8 cellular contexts compared by ENCODE assay signal in the genomic region with DNA sequence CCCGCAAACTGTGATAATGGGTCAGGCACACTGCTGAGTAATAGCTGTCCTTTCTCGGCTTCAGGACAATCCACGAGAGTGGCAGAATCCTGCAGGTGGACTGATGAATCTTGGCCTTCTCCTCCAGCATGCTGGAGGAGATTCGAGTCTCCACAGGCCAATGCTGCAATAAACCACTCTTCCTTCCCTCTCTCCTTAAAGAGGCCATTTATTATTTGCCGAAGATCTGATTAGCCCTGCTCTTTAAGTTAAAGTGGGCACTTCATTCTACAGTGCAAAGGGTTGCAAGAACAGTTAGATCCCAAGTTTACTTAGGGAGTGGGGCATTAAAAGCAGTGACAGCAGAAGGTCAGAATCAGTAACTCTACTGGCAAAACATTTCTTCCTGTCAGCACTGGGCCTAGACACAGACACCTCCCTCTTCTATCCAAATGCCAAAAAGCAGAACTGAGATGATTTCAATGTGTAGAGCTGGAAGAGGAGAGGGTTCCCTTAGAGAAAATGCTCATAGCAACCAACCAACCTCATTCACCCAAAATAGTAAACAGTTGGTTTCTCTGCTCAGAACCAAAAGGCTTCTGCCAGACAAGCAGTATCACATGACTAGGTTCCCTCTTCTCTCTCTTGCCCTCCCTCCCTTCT.
DNase-seq lines count a peak whose midpoint lies in the region; ATAC-seq, FAIRE-seq and TF ChIP-seq lines count a peak whose summit lies in the region.

No MANE protein-coding gene starts in this region.

- RAD21 ChIA-PET in GM12878 (lab: Charles Lee; ENCODE audit: unreplicated experiment): interaction anchor here (0.5 to 4.4 kb wide), 10 partner anchors 13 to 407 kb away, joined by 3 to 34 read pairs (median 4); a partner anchor contains a TSS

- peak overlapping the region; percentile 77 for H3K4me2 ChIP-seq in GM12878 (ENCODE audit: control insufficient read depth, insufficient read depth)

- no peaks in the 10 kb centered on the region for H4K20me1 ChIP-seq in GM12878 (ENCODE audit: control insufficient read depth, insufficient read depth)

- in situ Hi-C loops in GM12878 (cut with MboI): no loop called here

- no peaks in the 10 kb centered on the region for H3K9me3 ChIP-seq in GM12878 (replicated peaks; ENCODE audit: control insufficient read depth, insufficient read depth, low read length)

- peak; percentile 15; the same call in 1 of the 2 replicates for TF ChIP-seq RAD21 in GM12878 (IDR thresholded peaks at IDR 0.05; ENCODE audit: insufficient read depth, low read depth, low read length)

- WGBS in GM12878 (ENCODE audit: insufficient coverage, insufficient replicate concordance, low lambda C conversion rate, missing lambda C conversion rate): 1% methylated on average over 5 of the region's 5 CpGs

- no peak overlapping the region; the same call in none of the 2 replicates for H3K9ac ChIP-seq in GM12878 (ENCODE audit: control insufficient read depth, insufficient read depth, low read length)

- SMC1A ChIA-PET in GM12878 (lab: Charles Lee; ENCODE audit: uncharacterized antibody, unreplicated experiment): interaction anchor here (0.6 to 4.4 kb wide), 22 partner anchors 8 to 407 kb away, joined by 3 to 54 read pairs (median 4); no protein-coding TSS in a partner anchor

- peak; percentile 94 for FAIRE-seq in GM12878 (lab: Jason Lieb, UNC)

- no peaks in the 10 kb centered on the region for H3K27me3 ChIP-seq in GM12878 (replicated peaks in 1 of 2; ENCODE audit: control insufficient read depth in 2 of 2, insufficient read depth in 2 of 2, low read length in 1 of 2)

- H3K4me1 ChIP-seq in GM12878 (ENCODE audit: control insufficient read depth, insufficient read depth, low read length): peaks cover 27% of the 10 kb centered on the region

- POLR2A ChIA-PET in GM12878 (lab: Charles Lee): interaction anchor here (0.6 to 1.6 kb wide), 8 partner anchors 14 to 165 kb away, joined by 3 to 6 read pairs (median 4); no protein-coding TSS in a partner anchor

- BruUV-seq in GM12878 (replicated peaks; lab: Mats Ljungman, UMichigan): no TSS peak

- no peak for TF ChIP-seq POLR2A in GM12878 (IDR thresholded peaks at IDR 0.05; ENCODE audit: low read depth, low read length)

- ATAC-seq in GM19463 (IDR thresholded peaks at IDR 0.05; ENCODE audit: unreplicated experiment): peak; percentile 89
- ATAC-seq in HG03520 (IDR thresholded peaks at IDR 0.05; ENCODE audit: unreplicated experiment): peak; percentile 85
- ATAC-seq in GM12878: peak; percentile 99

- peak overlapping the region; percentile 56 for H3K27ac ChIP-seq in GM12878 (ENCODE audit: control insufficient read depth, insufficient read depth)

- TF ChIP-seq EP300 in GM12878 (IDR thresholded peaks at IDR 0.05; ENCODE audit: borderline replicate concordance in 1 of 2, control insufficient read depth in 1 of 2, low read depth in 2 of 2, low read length in 2 of 2): peak; percentile 69 to 76; a peak in 2 of 4 replicates

- CTCF ChIA-PET in GM12878 (lab: Yijun Ruan, JAX): interaction anchor here (0.6 to 11.5 kb wide), 10 partner anchors 10 to 692 kb away, joined by 3 to 202 read pairs (median 5); no protein-coding TSS in a partner anchor

- H3K4me3 ChIP-seq in GM12878: peak overlapping the region; percentile 49; the same call in 1 of the 2 replicates

- TF ChIP-seq CTCF in GM12878 (IDR thresholded peaks at IDR 0.05 in 2 of 3, conservative IDR thresholded peaks at IDR 0.05 in 1 of 3; ENCODE audit: control insufficient read depth in 2 of 3, extremely low read depth in 1 of 3, insufficient read depth in 1 of 3, low read depth in 3 of 3, low read length in 3 of 3): no peak

- intact Hi-C loops in GM12878 (cut with micrococcal nuclease; ENCODE audit: unreplicated experiment): no loop called here

- H3K79me2 ChIP-seq in GM12878 (ENCODE audit: control insufficient read depth, insufficient read depth, low read length): peaks cover 21% of the 10 kb centered on the region

- DNase-seq in EH (ENCODE audit: low read depth): peak; percentile 60
- DNase-seq in GM12878 (ENCODE audit: low read depth, low spot score): peak; percentile 95
- DNase-seq in medulla oblongata (ENCODE audit: extremely low spot score): peak; percentile 92
- DNase-seq in COLO829 (ENCODE audit: low spot score): no peak
- no peak for DNase-seq in T-helper 1 cell
- no peak for DNase-seq in activated CD4-positive, CD25-positive, alpha-beta regulatory T cell (lab: John Stamatoyannopoulos, UW)

- H3K36me3 ChIP-seq in GM12878 (ENCODE audit: control insufficient read depth in 2 of 2, insufficient read depth in 2 of 2, low read length in 1 of 2): 0 out of 4 replicates have a peak, but pooled peaks cover 0 to 2% of the 10 kb centered on the region in 2 experiments

- H2AFZ ChIP-seq in GM12878 (ENCODE audit: control insufficient read depth, low read depth, low read length): no peak overlapping the region

TF ChIP-seq in GM12878, 131 proteins besides CTCF, POLR2A, EP300 and RAD21 (continues in another document):
- TF ChIP-seq PAX5 (IDR thresholded peaks at IDR 0.05; ENCODE audit: borderline replicate concordance, low read depth, low read length) (no peak), IKZF2 (IDR thresholded peaks at IDR 0.05) (peak; percentile 92 to 94), RELA (IDR thresholded peaks at IDR 0.05; ENCODE audit: borderline replicate concordance, partially characterized antibody) (no peak), HDGF (IDR thresholded peaks at IDR 0.05) (peak; percentile 24; the same call in 1 of the 2 replicates), GABPA (IDR thresholded peaks at IDR 0.05; ENCODE audit: low read depth) (no peak), DPF2 (IDR thresholded peaks at IDR 0.05) (peak; percentile 59; the same call in 1 of the 2 replicates), POU2F2 (IDR thresholded peaks at IDR 0.05; ENCODE audit: borderline replicate concordance, low read depth, low read length) (peak; percentile 66; the same call in 1 of the 3 replicates), SPI1 (IDR thresholded peaks at IDR 0.05; ENCODE audit: borderline replicate concordance, insufficient read depth, low read depth, low read length) (peak; percentile 100), CREB1 (IDR thresholded peaks at IDR 0.05; ENCODE audit: low read depth) (no peak), IKZF1 (conservative IDR thresholded peaks at IDR 0.05) (peak; percentile 87)
- TF ChIP-seq, protein P1, sequence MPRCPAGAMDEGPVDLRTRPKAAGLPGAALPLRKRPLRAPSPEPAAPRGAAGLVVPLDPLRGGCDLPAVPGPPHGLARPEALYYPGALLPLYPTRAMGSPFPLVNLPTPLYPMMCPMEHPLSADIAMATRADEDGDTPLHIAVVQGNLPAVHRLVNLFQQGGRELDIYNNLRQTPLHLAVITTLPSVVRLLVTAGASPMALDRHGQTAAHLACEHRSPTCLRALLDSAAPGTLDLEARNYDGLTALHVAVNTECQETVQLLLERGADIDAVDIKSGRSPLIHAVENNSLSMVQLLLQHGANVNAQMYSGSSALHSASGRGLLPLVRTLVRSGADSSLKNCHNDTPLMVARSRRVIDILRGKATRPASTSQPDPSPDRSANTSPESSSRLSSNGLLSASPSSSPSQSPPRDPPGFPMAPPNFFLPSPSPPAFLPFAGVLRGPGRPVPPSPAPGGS (IDR thresholded peaks at IDR 0.05; ENCODE audit: borderline replicate concordance, insufficient read depth, low read depth, low read length, poor library complexity, severe bottlenecking): no peak
- TF ChIP-seq, protein P2, sequence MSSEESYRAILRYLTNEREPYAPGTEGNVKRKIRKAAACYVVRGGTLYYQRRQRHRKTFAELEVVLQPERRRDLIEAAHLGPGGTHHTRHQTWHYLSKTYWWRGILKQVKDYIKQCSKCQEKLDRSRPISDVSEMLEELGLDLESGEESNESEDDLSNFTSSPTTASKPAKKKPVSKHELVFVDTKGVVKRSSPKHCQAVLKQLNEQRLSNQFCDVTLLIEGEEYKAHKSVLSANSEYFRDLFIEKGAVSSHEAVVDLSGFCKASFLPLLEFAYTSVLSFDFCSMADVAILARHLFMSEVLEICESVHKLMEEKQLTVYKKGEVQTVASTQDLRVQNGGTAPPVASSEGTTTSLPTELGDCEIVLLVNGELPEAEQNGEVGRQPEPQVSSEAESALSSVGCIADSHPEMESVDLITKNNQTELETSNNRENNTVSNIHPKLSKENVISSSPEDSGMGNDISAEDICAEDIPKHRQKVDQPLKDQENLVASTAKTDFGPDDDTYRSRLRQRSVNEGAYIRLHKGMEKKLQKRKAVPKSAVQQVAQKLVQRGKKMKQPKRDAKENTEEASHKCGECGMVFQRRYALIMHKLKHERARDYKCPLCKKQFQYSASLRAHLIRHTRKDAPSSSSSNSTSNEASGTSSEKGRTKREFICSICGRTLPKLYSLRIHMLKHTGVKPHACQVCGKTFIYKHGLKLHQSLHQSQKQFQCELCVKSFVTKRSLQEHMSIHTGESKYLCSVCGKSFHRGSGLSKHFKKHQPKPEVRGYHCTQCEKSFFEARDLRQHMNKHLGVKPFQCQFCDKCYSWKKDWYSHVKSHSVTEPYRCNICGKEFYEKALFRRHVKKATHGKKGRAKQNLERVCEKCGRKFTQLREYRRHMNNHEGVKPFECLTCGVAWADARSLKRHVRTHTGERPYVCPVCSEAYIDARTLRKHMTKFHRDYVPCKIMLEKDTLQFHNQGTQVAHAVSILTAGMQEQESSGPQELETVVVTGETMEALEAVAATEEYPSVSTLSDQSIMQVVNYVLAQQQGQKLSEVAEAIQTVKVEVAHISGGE (CRISPR knock-in tag; IDR thresholded peaks at IDR 0.05): no peak
- TF ChIP-seq, protein P3, sequence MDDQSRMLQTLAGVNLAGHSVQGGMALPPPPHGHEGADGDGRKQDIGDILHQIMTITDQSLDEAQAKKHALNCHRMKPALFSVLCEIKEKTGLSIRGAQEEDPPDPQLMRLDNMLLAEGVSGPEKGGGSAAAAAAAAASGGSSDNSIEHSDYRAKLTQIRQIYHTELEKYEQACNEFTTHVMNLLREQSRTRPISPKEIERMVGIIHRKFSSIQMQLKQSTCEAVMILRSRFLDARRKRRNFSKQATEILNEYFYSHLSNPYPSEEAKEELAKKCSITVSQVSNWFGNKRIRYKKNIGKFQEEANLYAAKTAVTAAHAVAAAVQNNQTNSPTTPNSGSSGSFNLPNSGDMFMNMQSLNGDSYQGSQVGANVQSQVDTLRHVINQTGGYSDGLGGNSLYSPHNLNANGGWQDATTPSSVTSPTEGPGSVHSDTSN (IDR thresholded peaks at IDR 0.05; ENCODE audit: insufficient replicate concordance, low read depth, low read length): no peak

Comparison
In these comparisons a context has a peak if more than half of its experiments do, and no peak if none do; other contexts are left out.
1. DNase-seq: peak in EH (single experiment), GM12878 (single experiment) and medulla oblongata (single experiment); none in COLO829 (single experiment), T-helper 1 cell (0 of 5) and activated CD4-positive, CD25-positive, alpha-beta regulatory T cell (0 of 4).
2. Peak in every context shown above with its lines, with median percentiles within 50 percentile points of each other: ATAC-seq.